ENCODE assay signal across 19 cellular contexts in the genomic region with DNA sequence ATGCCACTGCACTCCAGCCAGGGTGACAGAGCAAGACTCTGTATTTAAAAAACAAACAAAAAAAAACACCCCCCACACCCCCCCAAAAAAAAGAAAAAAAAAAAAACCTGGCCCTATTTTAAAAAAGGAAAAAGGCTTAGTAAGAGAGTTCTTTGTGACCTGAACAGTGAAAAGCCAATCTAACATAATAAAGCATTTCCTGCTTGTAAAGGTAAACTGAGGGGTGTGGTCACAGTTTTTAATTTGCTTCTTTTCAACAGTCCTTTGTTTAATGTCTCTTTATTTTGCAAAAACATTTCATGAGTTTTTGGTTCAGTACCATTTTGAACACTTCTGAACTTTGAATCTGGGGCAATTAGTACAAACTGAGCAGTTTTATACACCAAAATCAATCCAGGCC. TPM values are rescaled to one million over a fixed set of nuclear protein-coding genes. Genes with fewer than 3 reads are reported as not detected.
DNase-seq lines count a peak whose midpoint lies in the region; ATAC-seq, FAIRE-seq and TF ChIP-seq lines count a peak whose summit lies in the region.
"Had no signal": no experiment of that assay in that cellular context is flagged by ENCODE, and none has a peak within 500 bp of the region (broad histone marks: within the 10 kb centered on the region; RNA-seq: fewer than 3 reads in every experiment).

No MANE protein-coding gene starts in this region.

- H3K4me1 ChIP-seq in mucosa of descending colon (ENCODE audit: low read depth), result peaks cover 7% of the 10 kb centered on the region

- intact Hi-C loops in mucosa of descending colon (cut with DNase I, micrococcal nuclease), result no loop called here

- ATAC-seq in mucosa of descending colon, result peak; percentile 55

- no peak overlapping the region for H3K4me3 Mint-ChIP-seq in HFFc6
- H3K4me3 Mint-ChIP-seq in endothelial cell (ENCODE audit: unreplicated experiment), result no peak overlapping the region
- H3K4me3 Mint-ChIP-seq: CD4-positive, CD25-positive, alpha-beta regulatory T cell had no signal

- peaks cover 29% of the 10 kb centered on the region for H3K4me1 Mint-ChIP-seq in HFFc6 (ENCODE audit: low read depth)
- H3K4me1 Mint-ChIP-seq in endothelial cell (ENCODE audit: unreplicated experiment), result no peaks in the 10 kb centered on the region

- in situ Hi-C loops in GM13976 (cut with MboI; ENCODE audit: low sequenced_read_pairs, unreplicated experiment), result no loop called here

- FAIRE-seq in RCC 7860 (lab: Jason Lieb, UNC), result no peak

- H3K4me3 ChIP-seq in mucosa of descending colon, result no peak overlapping the region
- H3K4me3 ChIP-seq: HAP-1 had no signal

- no peaks in the 10 kb centered on the region for H3K36me3 ChIP-seq in mucosa of descending colon (ENCODE audit: low read depth)

- DNase-seq in HFFc6 (no peak), RCC 7860 (ENCODE audit: low spot score) (peak; percentile 0), endothelial cell (ENCODE audit: low spot score) (no peak), mucosa of descending colon (no peak), GM13976 (ENCODE audit: low spot score) (no peak), GM19238 (ENCODE audit: insufficient read length, low spot score) (no peak), glomerular visceral epithelial cell (ENCODE audit: extremely low spot score) (no peak)
- DNase-seq: CD4-positive, CD25-positive, alpha-beta regulatory T cell; DMS79 treated with DMSO at 0.1 percent for 48 hours; IMR-90; MV-4-11; NCI-H1105 treated with DMSO at 0.1 percent for 48 hours; NCI-H2029 treated with DMSO at 0.1 percent for 48 hours; NCI-H345; NCI-H524; OCI-M1; SHP77; SW 1271 had no signal

- H3K9me3 Mint-ChIP-seq in HFFc6, result no peaks in the 10 kb centered on the region
- no peaks in the 10 kb centered on the region for H3K9me3 Mint-ChIP-seq in endothelial cell (ENCODE audit: unreplicated experiment)
- H3K9me3 Mint-ChIP-seq: CD4-positive, CD25-positive, alpha-beta regulatory T cell had no signal

- TF ChIP-seq CTCF in HFFc6 (IDR thresholded peaks at IDR 0.05) (no peak), endothelial cell (IDR thresholded peaks at IDR 0.05; ENCODE audit: unreplicated experiment) (no peak), mucosa of descending colon (IDR thresholded peaks at IDR 0.05) (no peak), GM13976 (IDR thresholded peaks at IDR 0.05; ENCODE audit: borderline replicate concordance, control extremely low read depth, extremely low read depth, insufficient read depth, missing control alignments) (no peak)

- H3K27me3 Mint-ChIP-seq in HFFc6 (ENCODE audit: insufficient read depth) (peaks cover 5% of the 10 kb centered on the region), endothelial cell (ENCODE audit: unreplicated experiment) (peaks cover 2% of the 10 kb centered on the region)
- H3K27me3 Mint-ChIP-seq: CD4-positive, CD25-positive, alpha-beta regulatory T cell had no signal

- H3K27ac Mint-ChIP-seq in HFFc6, result peak overlapping the region; percentile 36; the same call in 1 of the 2 replicates
- H3K27ac Mint-ChIP-seq in endothelial cell (ENCODE audit: unreplicated experiment), result peak overlapping the region; percentile 67

- H3K36me3 Mint-ChIP-seq in HFFc6 (ENCODE audit: low read depth) (peaks cover 60% of the 10 kb centered on the region), endothelial cell (ENCODE audit: low read depth, unreplicated experiment) (peaks cover 48% of the 10 kb centered on the region)

- no peaks in the 10 kb centered on the region for H3K9me3 ChIP-seq in mucosa of descending colon
- H3K9me3 ChIP-seq: HAP-1 had no signal

RNA-seq across cellular contexts. Expression of gene TOR3A, which starts 37.6 kb away (rescaled TPM):
- total RNA-seq in HFFc6 (2021; fragmentation: NEBNext Ultra II Directional; extraction: Animal tissue kit (Norgen Biotek cat#: 25700)), result 10 to 100 TPM; 21.4 to 27.6 (median 24.5) TPM
- total RNA-seq in endothelial cell (ENCODE audit: unreplicated experiment) (15.2 TPM), mucosa of descending colon (10 to 100 TPM; 22.8 to 28.1 (median 25.3) TPM)
